In the genomic region with DNA sequence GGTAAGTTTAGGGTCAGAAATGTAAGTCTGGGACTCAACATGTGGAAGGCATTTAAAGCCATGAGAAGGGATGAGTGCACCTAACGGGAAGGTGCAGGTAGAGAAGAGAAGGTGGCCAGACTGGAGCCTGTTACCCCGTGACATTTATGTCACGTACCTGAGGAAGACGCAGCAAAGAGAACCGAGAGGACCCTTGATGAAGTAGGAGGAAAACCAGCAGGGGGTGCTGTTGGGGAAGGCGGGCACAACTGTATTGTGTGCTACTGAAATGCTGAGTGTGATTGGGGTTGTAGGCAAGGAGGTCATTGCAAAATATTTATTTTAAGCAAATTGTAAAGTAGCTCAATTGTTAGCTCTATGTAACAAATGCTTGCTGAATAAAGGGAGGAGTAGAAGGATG, we compare ENCODE assay signal across 8 cellular contexts.
DNase-seq lines count a peak whose midpoint lies in the region; ATAC-seq and TF ChIP-seq lines count a peak whose summit lies in the region.

No MANE protein-coding gene starts in this region.

- H3K27ac ChIP-seq in lower lobe of right lung = no peak overlapping the region

- peak; percentile 51 for TF ChIP-seq CTCF in lower lobe of right lung (IDR thresholded peaks at IDR 0.05)

- no peak overlapping the region for H3K27ac Mint-ChIP-seq in activated naive CD4-positive, alpha-beta T cell treated with anti-CD3 and anti-CD28 coated beads, Interleukin-2, amount 50 U/mL, for 72 hours

- intact Hi-C loops in lower lobe of right lung (cut with DNase I) = no loop called here

- no peak overlapping the region for H3K4me3 ChIP-seq in lower lobe of right lung

- H3K36me3 Mint-ChIP-seq in activated naive CD4-positive, alpha-beta T cell treated with anti-CD3 and anti-CD28 coated beads, Interleukin-2, amount 50 U/mL, for 72 hours = no peaks in the 10 kb centered on the region

- no peaks in the 10 kb centered on the region for H3K9me3 ChIP-seq in lower lobe of right lung

- H3K27me3 ChIP-seq in lower lobe of right lung (ENCODE audit: low read depth) = no peaks in the 10 kb centered on the region

- peaks cover 5% of the 10 kb centered on the region for H3K4me1 ChIP-seq in lower lobe of right lung

- ATAC-seq in activated naive CD4-positive, alpha-beta T cell treated with anti-CD3 and anti-CD28 coated beads, Interleukin-2, amount 50 U/mL, for 72 hours = peak; percentile 64 to 68
- peak; percentile 59 to 64 for ATAC-seq in lower lobe of right lung
- ATAC-seq in GM21390 (IDR thresholded peaks at IDR 0.05; ENCODE audit: unreplicated experiment) = no peak

- H3K36me3 ChIP-seq in lower lobe of right lung = no peaks in the 10 kb centered on the region

- DNase-seq in DMS 273 (lab: John Stamatoyannopoulos, UW; ENCODE audit: unreplicated experiment) (peak; percentile 8), DMS 273 treated with DMSO at 0.1 percent for 48 hours (lab: John Stamatoyannopoulos, UW) (no peak), SKM-1 treated with dmso at 0.1 percent for 144 hours (lab: John Stamatoyannopoulos, UW; ENCODE audit: unreplicated experiment) (peak; percentile 2), lower lobe of right lung (peak; percentile 65), GF-D8 (lab: John Stamatoyannopoulos, UW) (no peak)
- DNase-seq in activated naive CD4-positive, alpha-beta T cell treated with anti-CD3 and anti-CD28 coated beads, Interleukin-2, amount 50 U/mL, for 72 hours (ENCODE audit: low spot score in 2 of 2) = peak in 1 of 2 donors; percentile 80
- peak; percentile 6 to 68 (median 38) for DNase-seq in stimulated activated naive CD4-positive, alpha-beta T cell (lab: John Stamatoyannopoulos, UW)

- no peaks in the 10 kb centered on the region for H3K9me3 Mint-ChIP-seq in activated naive CD4-positive, alpha-beta T cell treated with anti-CD3 and anti-CD28 coated beads, Interleukin-2, amount 50 U/mL, for 72 hours

Comparison
In these comparisons a context has a peak if more than half of its experiments do, and no peak if none do; other contexts are left out.
1. DNase-seq: peak in DMS 273 (single experiment), SKM-1 treated with dmso at 0.1 percent for 144 hours (single experiment), lower lobe of right lung (single experiment) and stimulated activated naive CD4-positive, alpha-beta T cell (6 of 6); none in DMS 273 treated with DMSO at 0.1 percent for 48 hours (single experiment) and GF-D8 (single experiment).